In genomic region chr20:36362261-36362660, GRCh38 we compare ENCODE assay signal across 6 cellular contexts.
"Had no signal": no experiment of that assay in that cellular context is flagged by ENCODE, and none has a peak within 500 bp of the region (broad histone marks: within the 10 kb centered on the region; RNA-seq: fewer than 3 reads in every experiment).

No MANE protein-coding gene starts in this region.

- H3K4me3 Mint-ChIP-seq: GM23338, H9 had no signal

- H2AFZ ChIP-seq: GM23338 had no signal

- H3K27ac ChIP-seq: HL-60 had no signal

- DNase-seq: H9, HCEC 1CT, IMR-90 had no signal

- ATAC-seq: GM23338, K562 had no signal

- H3K9me3 Mint-ChIP-seq: GM23338, H9 had no signal

- H3K4me3 ChIP-seq: GM23338, K562 had no signal

- H3K27ac Mint-ChIP-seq: GM23338 had no signal

- H3K4me2 ChIP-seq: GM23338 had no signal
